8 cellular contexts compared by ENCODE assay signal in genomic region chr1:21703318-21703963, GRCh38. TPM values are rescaled to one million over a fixed set of nuclear protein-coding genes. Genes with fewer than 3 reads are reported as not detected.
DNase-seq lines count a peak whose midpoint lies in the region; ATAC-seq and TF ChIP-seq lines count a peak whose summit lies in the region.

No MANE protein-coding gene starts in this region.

- peak; percentile 43 for DNase-seq in G401 (ENCODE audit: low spot score)
- peak; percentile 58 for DNase-seq in NCI-H2227 (lab: John Stamatoyannopoulos, UW; ENCODE audit: unreplicated experiment)
- peak; percentile 84 for DNase-seq in choroid plexus epithelial cell (ENCODE audit: low read depth)
- DNase-seq in neural progenitor cell (ENCODE audit: low spot score) = peak; percentile 35
- no peak for DNase-seq in Calu3

- H3K27me3 ChIP-seq in neural progenitor cell = no peaks in the 10 kb centered on the region

- H3K36me3 Mint-ChIP-seq in neural progenitor cell = peaks cover 22% of the 10 kb centered on the region
- peaks cover 36% of the 10 kb centered on the region for H3K36me3 Mint-ChIP-seq in Calu3 (ENCODE audit: insufficient read depth, unreplicated experiment)

- in situ Hi-C loops in G401 (cut with HindIII; ENCODE audit: low sequenced_read_pairs) = no loop called here

- no peak overlapping the region for H3K4me3 ChIP-seq in choroid plexus epithelial cell (ENCODE audit: low read depth, low read length)
- H3K4me3 ChIP-seq in neural progenitor cell = no peak overlapping the region

- H3F3A ChIP-seq in neural progenitor cell (ENCODE audit: low read depth) = peaks cover 27% of the 10 kb centered on the region

- peaks cover 17% of the 10 kb centered on the region for H4K20me1 ChIP-seq in neural progenitor cell (ENCODE audit: low read depth)

- no peak overlapping the region for H3K9ac ChIP-seq in neural progenitor cell

- TF ChIP-seq CTCF in 22Rv1 (IDR thresholded peaks at IDR 0.05) (peak; percentile 51), choroid plexus epithelial cell (conservative IDR thresholded peaks at IDR 0.05; ENCODE audit: low read depth, low read length) (peak; percentile 69), neural progenitor cell (IDR thresholded peaks at IDR 0.05) (peak; percentile 55), Calu3 (IDR thresholded peaks at IDR 0.05; ENCODE audit: unreplicated experiment) (no peak)

- H3K27ac ChIP-seq in 22Rv1 (no peak overlapping the region), neural progenitor cell (no peak overlapping the region)

- H3K4me1 Mint-ChIP-seq in neural progenitor cell = peaks cover 4% of the 10 kb centered on the region
- H3K4me1 Mint-ChIP-seq in Calu3 (ENCODE audit: low read depth, unreplicated experiment) = no peaks in the 10 kb centered on the region

- no peak overlapping the region for H3K4me2 ChIP-seq in neural progenitor cell

- H3K27me3 Mint-ChIP-seq in neural progenitor cell (ENCODE audit: insufficient read depth, low read depth) (no peaks in the 10 kb centered on the region), Calu3 (ENCODE audit: unreplicated experiment) (no peaks in the 10 kb centered on the region)

- no peak overlapping the region for H2AFZ ChIP-seq in neural progenitor cell (replicated peaks)

- H3K79me2 ChIP-seq in neural progenitor cell (ENCODE audit: low read depth) = no peaks in the 10 kb centered on the region

- H3K27ac Mint-ChIP-seq in neural progenitor cell (peak overlapping the region; percentile 43), Calu3 (ENCODE audit: unreplicated experiment) (no peak overlapping the region)

- CTCF ChIA-PET in Calu3 (lab: Charles Lee) = interaction anchor here (0.6 kb wide), 1 partner anchor 383 kb away, joined by 3 read pairs; no protein-coding TSS in a partner anchor

- H3K4me3 Mint-ChIP-seq in neural progenitor cell (no peak overlapping the region), Calu3 (ENCODE audit: low read depth, unreplicated experiment) (no peak overlapping the region)

- ATAC-seq in GM21526 (IDR thresholded peaks at IDR 0.05; ENCODE audit: low FRiP score, unreplicated experiment) (no peak), HG02840 (IDR thresholded peaks at IDR 0.05; ENCODE audit: low FRiP score, unreplicated experiment) (no peak)

- H3K9me3 ChIP-seq in neural progenitor cell (ENCODE audit: low read depth) = no peaks in the 10 kb centered on the region

- no TSS peak for BruUV-seq in Calu3 (replicated peaks; lab: Mats Ljungman, UMichigan)

- H3K4me1 ChIP-seq in neural progenitor cell = peaks cover 25% of the 10 kb centered on the region

- H3K9me3 Mint-ChIP-seq in neural progenitor cell (no peaks in the 10 kb centered on the region), Calu3 (ENCODE audit: low read depth, unreplicated experiment) (no peaks in the 10 kb centered on the region)

- intact Hi-C loops in Calu3 (cut with micrococcal nuclease; ENCODE audit: unreplicated experiment) = no loop called here

- no peaks in the 10 kb centered on the region for H3K36me3 ChIP-seq in neural progenitor cell

RNA-seq across cellular contexts. Expression of gene RAP1GAP, which starts 34.3 kb away (rescaled TPM):
- total RNA-seq in G401 (2014; rRNA removed; shearing (Covaris generic)) = 3.7 and 4.8 TPM in 2 replicates
- 2.6 and 3.9 TPM in 2 replicates for total RNA-seq in neural progenitor cell (ENCODE audit: low replicate concordance)
- 23.8 and 26.8 TPM in 2 replicates for total RNA-seq in Calu3 (2022)
